ENCODE assay signal across 8 cellular contexts in genomic region chr11:118152552-118153471, GRCh38. TPM values are rescaled to one million over a fixed set of nuclear protein-coding genes. Genes with fewer than 3 reads are reported as not detected.
DNase-seq lines count a peak whose midpoint lies in the region; ATAC-seq, FAIRE-seq and TF ChIP-seq lines count a peak whose summit lies in the region.

TSS of gene SCN4B (minus strand) at chr11:118152823. CDS start at chr11:118152673, 150 bp downstream.

- H3K9me3 Mint-ChIP-seq in Calu3 (ENCODE audit: low read depth, unreplicated experiment), result no peaks in the 10 kb centered on the region
- H3K9me3 Mint-ChIP-seq in activated CD8-positive, alpha-beta T cell treated with anti-CD3 and anti-CD28 coated beads for 36 hours, result no peaks in the 10 kb centered on the region

- no peak for FAIRE-seq in urothelium cell line (lab: Jason Lieb, UNC)

- H3K4me1 ChIP-seq in mucosa of rectum (ENCODE audit: control insufficient read depth in 2 of 2, insufficient read depth in 2 of 2, low read length in 2 of 2), result peaks cover 5 to 6% of the 10 kb centered on the region in 2 donors

- no TSS peak for BruUV-seq in Calu3 (replicated peaks; lab: Mats Ljungman, UMichigan)

- intact Hi-C loops in Calu3 (cut with micrococcal nuclease; ENCODE audit: unreplicated experiment), result no loop called here
- intact Hi-C loops in activated CD8-positive, alpha-beta T cell treated with anti-CD3 and anti-CD28 coated beads for 36 hours (cut with micrococcal nuclease), result no loop called here

- CTCF ChIA-PET in Calu3 (lab: Charles Lee), result no interaction called here
- CTCF ChIA-PET in activated CD8-positive, alpha-beta T cell treated with anti-CD3 and anti-CD28 coated beads for 36 hours (lab: Charles Lee), result interaction anchor here (0.6 to 5.6 kb wide), 6 partner anchors 8 to 347 kb away, joined by 3 to 41 read pairs (median 4); no protein-coding TSS in a partner anchor

- no peaks in the 10 kb centered on the region for H3K9me3 ChIP-seq in mucosa of rectum (ENCODE audit: control insufficient read depth in 2 of 2, low read length in 2 of 2)

- no peaks in the 10 kb centered on the region for H3K36me3 Mint-ChIP-seq in Calu3 (ENCODE audit: insufficient read depth, unreplicated experiment)
- no peaks in the 10 kb centered on the region for H3K36me3 Mint-ChIP-seq in activated CD8-positive, alpha-beta T cell treated with anti-CD3 and anti-CD28 coated beads for 36 hours (ENCODE audit: low read depth)

- H3K4me1 Mint-ChIP-seq in Calu3 (ENCODE audit: low read depth, unreplicated experiment), result no peaks in the 10 kb centered on the region
- peaks cover 4% of the 10 kb centered on the region for H3K4me1 Mint-ChIP-seq in activated CD8-positive, alpha-beta T cell treated with anti-CD3 and anti-CD28 coated beads for 36 hours (ENCODE audit: low read depth)

- peaks cover 80% of the 10 kb centered on the region for H3K27me3 Mint-ChIP-seq in Calu3 (ENCODE audit: unreplicated experiment)
- peaks cover 55% of the 10 kb centered on the region for H3K27me3 Mint-ChIP-seq in activated CD8-positive, alpha-beta T cell treated with anti-CD3 and anti-CD28 coated beads for 36 hours

- no peak within 1 kb of the TSS for H3K27ac Mint-ChIP-seq in Calu3 (ENCODE audit: unreplicated experiment)
- H3K27ac Mint-ChIP-seq in activated CD8-positive, alpha-beta T cell treated with anti-CD3 and anti-CD28 coated beads for 36 hours, result no peak within 1 kb of the TSS

- peak within 1 kb of the TSS; percentile 37 for H3K4me3 ChIP-seq in fibroblast of mammary gland (ENCODE audit: control insufficient read depth, low read depth, low read length)
- H3K4me3 ChIP-seq in mucosa of rectum (ENCODE audit: low read length in 2 of 2), result peak within 1 kb of the TSS; percentile 54 to 55

- H3K27ac ChIP-seq in mucosa of rectum (ENCODE audit: low read depth in 2 of 2, low read length in 2 of 2), result no peak within 1 kb of the TSS

- peaks cover 65 to 69% of the 10 kb centered on the region in 2 donors for H3K27me3 ChIP-seq in mucosa of rectum (ENCODE audit: control insufficient read depth in 2 of 2, insufficient read depth in 2 of 2, low read length in 2 of 2)

- POLR2A ChIA-PET in activated CD8-positive, alpha-beta T cell treated with anti-CD3 and anti-CD28 coated beads for 36 hours (lab: Charles Lee), result interaction anchor here (1.0 kb wide), 1 partner anchor 15 kb away, joined by 3 read pairs; no protein-coding TSS in a partner anchor

- peak; percentile 34 for ATAC-seq in activated CD8-positive, alpha-beta T cell treated with anti-CD3 and anti-CD28 coated beads for 36 hours
- ATAC-seq in HG03139 (IDR thresholded peaks at IDR 0.05; ENCODE audit: unreplicated experiment), result no peak

- peak; percentile 31 for DNase-seq in Calu3
- peak; percentile 72 for DNase-seq in M059J (ENCODE audit: low read depth)
- no peak for DNase-seq in activated CD8-positive, alpha-beta T cell treated with anti-CD3 and anti-CD28 coated beads for 36 hours
- DNase-seq in fibroblast of mammary gland (ENCODE audit: low read depth), result peak; percentile 24
- peak; percentile 83 for DNase-seq in urothelium cell line (ENCODE audit: low spot score)
- DNase-seq in GDM1 (lab: John Stamatoyannopoulos, UW), result no peak

- no peaks in the 10 kb centered on the region for H3K36me3 ChIP-seq in mucosa of rectum (ENCODE audit: control insufficient read depth in 2 of 2, insufficient read depth in 2 of 2, low read length in 2 of 2)

- TF ChIP-seq CTCF in Calu3 (IDR thresholded peaks at IDR 0.05; ENCODE audit: unreplicated experiment) (no peak), fibroblast of mammary gland (conservative IDR thresholded peaks at IDR 0.05; ENCODE audit: control insufficient read depth, insufficient read depth, low read depth, low read length) (no peak)
- no peak for TF ChIP-seq CTCF in activated CD8-positive, alpha-beta T cell treated with anti-CD3 and anti-CD28 coated beads for 36 hours (IDR thresholded peaks at IDR 0.05)

- peak within 1 kb of the TSS in 1 of 2 donors; percentile 23 for H3K9ac ChIP-seq in mucosa of rectum (ENCODE audit: low read depth in 1 of 2, low read length in 2 of 2)

- peak within 1 kb of the TSS; percentile 54 for H3K4me3 Mint-ChIP-seq in Calu3 (ENCODE audit: low read depth, unreplicated experiment)
- H3K4me3 Mint-ChIP-seq in activated CD8-positive, alpha-beta T cell treated with anti-CD3 and anti-CD28 coated beads for 36 hours, result peak within 1 kb of the TSS; percentile 57

RNA-seq across cellular contexts. Expression of gene SCN4B, which starts in this region (rescaled TPM):
- total RNA-seq in Calu3 (2022), result not detected in 2 replicates
- total RNA-seq in M059J (2014; rRNA removed; shearing (Covaris generic)), result 17.2 and 26.1 TPM in 2 replicates
- total RNA-seq in activated CD8-positive, alpha-beta T cell treated with anti-CD3 and anti-CD28 coated beads for 36 hours, result 1 to 10 TPM in 1 of 2 experiments, under 1 TPM in 1; 0.72 to 1.1 TPM

Comparison
In these comparisons a context has a peak if more than half of its experiments do, and no peak if none do; other contexts are left out.
1. Peak in DNase-seq in Calu3; RNA of the gene not detected or under 1 TPM.
2. DNase-seq: peak in M059J (single experiment), fibroblast of mammary gland (single experiment) and urothelium cell line (single experiment); none in activated CD8-positive, alpha-beta T cell treated with anti-CD3 and anti-CD28 coated beads for 36 hours (single experiment) and GDM1 (single experiment).